ENCODE assay signal across 8 cellular contexts in the genomic region with DNA sequence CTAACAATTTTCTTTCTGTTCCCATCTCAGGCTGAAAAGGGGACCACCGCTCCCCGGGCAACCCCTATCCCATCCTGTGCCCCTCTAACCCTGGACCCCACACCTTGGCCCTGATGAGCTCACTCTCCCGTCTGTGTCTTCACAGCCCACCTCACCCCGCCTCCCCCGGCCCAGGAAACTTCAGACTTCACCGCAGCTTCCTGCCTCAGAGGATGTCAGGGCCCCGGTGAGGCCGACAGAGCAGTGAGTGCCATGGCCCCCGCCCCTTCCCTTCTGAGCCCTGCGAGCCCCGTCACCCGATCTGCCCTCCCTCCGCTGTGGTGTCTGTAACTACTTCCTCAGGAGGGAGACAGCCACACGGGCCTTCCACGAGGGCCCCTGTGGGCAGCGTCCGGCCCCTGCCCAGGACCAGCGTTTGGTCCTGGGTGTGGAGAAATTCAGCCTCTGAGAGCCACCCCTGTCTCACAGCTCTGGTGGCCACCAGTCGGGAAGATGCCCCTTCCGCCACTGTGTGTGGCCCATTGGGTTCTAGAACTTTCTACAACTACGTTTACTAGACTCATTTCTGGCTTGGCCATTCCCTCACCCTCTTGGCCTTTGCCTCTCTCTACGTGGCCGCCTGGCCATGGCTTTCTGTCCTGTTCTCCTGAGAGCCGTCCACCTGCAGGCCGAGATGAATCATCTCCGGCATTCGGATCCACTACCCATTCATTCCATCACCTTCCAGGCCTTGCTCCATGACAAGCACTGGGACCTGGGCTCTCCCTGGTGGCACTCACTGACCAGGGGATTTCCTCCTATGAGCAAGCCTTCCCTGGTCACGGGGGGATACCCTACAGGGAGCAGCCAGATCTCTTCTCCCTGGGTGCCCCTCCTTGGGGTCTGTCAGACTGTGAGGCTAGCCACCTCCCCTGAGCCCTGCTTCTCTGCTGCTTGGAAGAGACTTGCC. TPM values are rescaled to one million over a fixed set of nuclear protein-coding genes. Genes with fewer than 3 reads are reported as not detected.
A peak's percentile ranks its signal among the peaks of the same experiment; 100 is the strongest.
DNase-seq lines count a peak whose midpoint lies in the region; ATAC-seq and TF ChIP-seq lines count a peak whose summit lies in the region.

No MANE protein-coding gene starts in this region.

- no peaks in the 10 kb centered on the region for H3K27me3 ChIP-seq in esophagus squamous epithelium

- peaks cover 43 to 58% (median 56%) of the 10 kb centered on the region in 3 donors for H3K4me1 Mint-ChIP-seq in IgD-negative memory B cell

- peak; percentile 38 for ATAC-seq in GM19467 (IDR thresholded peaks at IDR 0.05; ENCODE audit: unreplicated experiment)

- peaks cover 22 to 84% (median 33%) of the 10 kb centered on the region in 3 donors for H3K4me1 ChIP-seq in esophagus squamous epithelium

- H3K9me3 Mint-ChIP-seq in IgD-negative memory B cell: no peaks in the 10 kb centered on the region

- H3K27ac Mint-ChIP-seq in IgD-negative memory B cell: peak overlapping the region; percentile 98 to 100 (median 100)

- intact Hi-C loops in esophagus squamous epithelium (cut with DNase I): no loop called here

- H3K27me3 Mint-ChIP-seq in IgD-negative memory B cell: no peaks in the 10 kb centered on the region

- peak in 2 of 4 donors; percentile 12 to 57 for TF ChIP-seq POLR2A in esophagus squamous epithelium (IDR thresholded peaks at IDR 0.05)

- no peaks in the 10 kb centered on the region for H3K36me3 ChIP-seq in esophagus squamous epithelium

- H3K9me3 ChIP-seq in esophagus squamous epithelium: no peaks in the 10 kb centered on the region

- peak overlapping the region; percentile 56 to 83 (median 74) for H3K27ac ChIP-seq in esophagus squamous epithelium

- DNase-seq in AML-193 (lab: John Stamatoyannopoulos, UW) (peak; percentile 92 to 93), esophagus squamous epithelium (lab: John Stamatoyannopoulos, UW) (peak; percentile 74), NCI-H345 treated with DMSO at 0.1 percent for 48 hours (lab: John Stamatoyannopoulos, UW; ENCODE audit: unreplicated experiment) (no peak), NCI-H226 (no peak)
- peak; percentile 92 to 94 for DNase-seq in activated CD4-positive, alpha-beta T cell treated with anti-CD3 and anti-CD28 coated beads, Interleukin-2, amount 50 U/mL, for 48 hours
- DNase-seq in stimulated activated CD4-positive, alpha-beta T cell treated with anti-CD3 and anti-CD28 coated beads, Interleukin-12 subunit alpha, Interleukin-12 subunit beta, amount 100 ng/mL, for 24 hours (ENCODE audit: low read depth in 2 of 2): peak; percentile 81 to 87

- H3K36me3 Mint-ChIP-seq in IgD-negative memory B cell: peaks cover 2% of the 10 kb centered on the region

- TF ChIP-seq CTCF in esophagus squamous epithelium (IDR thresholded peaks at IDR 0.05): no peak

- peak overlapping the region in 2 of 4 donors; percentile 18 to 34 for H3K4me3 ChIP-seq in esophagus squamous epithelium

- WGBS in esophagus squamous epithelium, 2 donors: 53 to 74% methylated on average over 17 to 26 of the region's 28 CpGs

- peak overlapping the region; percentile 91 to 98 (median 94) for H3K4me3 Mint-ChIP-seq in IgD-negative memory B cell

RNA-seq across cellular contexts. Expression of a gene that starts 3.4 kb away (rescaled TPM):
- 90.0 TPM for polyA plus RNA-seq in IgD-negative memory B cell
- 10 to 100 TPM in 1 of 4 donors, 1 to 10 TPM in 3; 3.2 to 20.4 (median 6.2) TPM for total RNA-seq in esophagus squamous epithelium

RNA-seq across cellular contexts. Expression of a gene that starts 13.7 kb away (rescaled TPM):
- 2.3 TPM for polyA plus RNA-seq in IgD-negative memory B cell
- total RNA-seq in esophagus squamous epithelium: 10 to 100 TPM in 3 of 4 donors, 1 to 10 TPM in 1; 5.6 to 14.4 (median 10.6) TPM

Comparison
In these comparisons a context has a peak if more than half of its experiments do, and no peak if none do; other contexts are left out.
1. DNase-seq: peak in AML-193 (2 of 2), activated CD4-positive, alpha-beta T cell treated with anti-CD3 and anti-CD28 coated beads, Interleukin-2, amount 50 U/mL, for 48 hours (2 of 2), esophagus squamous epithelium (single experiment) and stimulated activated CD4-positive, alpha-beta T cell treated with anti-CD3 and anti-CD28 coated beads, Interleukin-12 subunit alpha, Interleukin-12 subunit beta, amount 100 ng/mL, for 24 hours (2 of 2); none in NCI-H345 treated with DMSO at 0.1 percent for 48 hours (single experiment) and NCI-H226 (single experiment).